16 cellular contexts compared by ENCODE assay signal in genomic region chr1:64421377-64421776, GRCh38.
"Had no signal": no experiment of that assay in that cellular context is flagged by ENCODE, and none has a peak within 500 bp of the region (broad histone marks: within the 10 kb centered on the region; RNA-seq: fewer than 3 reads in every experiment).

No MANE protein-coding gene starts in this region.

- H3K36me3 Mint-ChIP-seq: activated naive CD4-positive, alpha-beta T cell treated with anti-CD3 and anti-CD28 coated beads, Interleukin-2, amount 50 U/mL, for 24 hours; stimulated activated effector memory CD8-positive, alpha-beta T cell treated with anti-CD3 and anti-CD28 coated beads, Interleukin-12 subunit alpha, Interleukin-12 subunit beta, amount 100 ng/mL, for 72 hours had no signal

- H3K36me3 ChIP-seq: heart left ventricle, tibial nerve, vagina had no signal

- FAIRE-seq: keratinocyte had no signal

- ATAC-seq: esophagus mucosa; heart left ventricle; left ventricle myocardium superior; stimulated activated effector memory CD8-positive, alpha-beta T cell treated with anti-CD3 and anti-CD28 coated beads, Interleukin-12 subunit alpha, Interleukin-12 subunit beta, amount 100 ng/mL, for 72 hours had no signal

- H3K4me1 ChIP-seq: heart left ventricle, tibial nerve had no signal

- H3K27ac ChIP-seq: heart left ventricle, skin epidermis, tibial nerve, vagina had no signal

- H3K27me3 ChIP-seq: heart left ventricle, tibial nerve, vagina had no signal

- H3K4me3 Mint-ChIP-seq: activated naive CD4-positive, alpha-beta T cell treated with anti-CD3 and anti-CD28 coated beads, Interleukin-2, amount 50 U/mL, for 24 hours; endodermal cell; neural crest cell; stimulated activated effector memory CD8-positive, alpha-beta T cell treated with anti-CD3 and anti-CD28 coated beads, Interleukin-12 subunit alpha, Interleukin-12 subunit beta, amount 100 ng/mL, for 72 hours; T-helper 1 cell treated with Interleukin-12 subunit alpha and Interleukin-12 subunit beta and Interleukin-4 antibody, amounts not matched to agents 30 μg/mL and 1 μg/mL, for 36 hours had no signal

- H3K4me3 ChIP-seq: heart left ventricle, skin epidermis, tibial nerve, vagina had no signal

- H3K4me1 Mint-ChIP-seq: activated naive CD4-positive, alpha-beta T cell treated with anti-CD3 and anti-CD28 coated beads, Interleukin-2, amount 50 U/mL, for 24 hours; endodermal cell; stimulated activated effector memory CD8-positive, alpha-beta T cell treated with anti-CD3 and anti-CD28 coated beads, Interleukin-12 subunit alpha, Interleukin-12 subunit beta, amount 100 ng/mL, for 72 hours had no signal

- H3K9me3 Mint-ChIP-seq: activated naive CD4-positive, alpha-beta T cell treated with anti-CD3 and anti-CD28 coated beads, Interleukin-2, amount 50 U/mL, for 24 hours; stimulated activated effector memory CD8-positive, alpha-beta T cell treated with anti-CD3 and anti-CD28 coated beads, Interleukin-12 subunit alpha, Interleukin-12 subunit beta, amount 100 ng/mL, for 72 hours; T-helper 1 cell treated with Interleukin-12 subunit alpha and Interleukin-12 subunit beta and Interleukin-4 antibody, amounts not matched to agents 30 μg/mL and 1 μg/mL, for 36 hours had no signal

- H3K9me3 ChIP-seq: heart left ventricle, tibial nerve, vagina had no signal

- DNase-seq: activated CD4-positive, alpha-beta T cell treated with anti-CD3 and anti-CD28 coated beads, Interleukin-2, amount 50 U/mL, for 1 hour; activated CD4-positive, CD25-positive, alpha-beta regulatory T cell; amniotic stem cell; endodermal cell; foreskin melanocyte; heart left ventricle; left ventricle myocardium superior had no signal

- H3K27ac Mint-ChIP-seq: activated naive CD4-positive, alpha-beta T cell treated with anti-CD3 and anti-CD28 coated beads, Interleukin-2, amount 50 U/mL, for 24 hours; endodermal cell; stimulated activated effector memory CD8-positive, alpha-beta T cell treated with anti-CD3 and anti-CD28 coated beads, Interleukin-12 subunit alpha, Interleukin-12 subunit beta, amount 100 ng/mL, for 72 hours; T-helper 1 cell treated with Interleukin-12 subunit alpha and Interleukin-12 subunit beta and Interleukin-4 antibody, amounts not matched to agents 30 μg/mL and 1 μg/mL, for 36 hours had no signal
